ENCODE assay signal across 22 cellular contexts in genomic region chr6:13071946-13072345, GRCh38.
"Had no signal": no experiment of that assay in that cellular context is flagged by ENCODE, and none has a peak within 500 bp of the region (broad histone marks: within the 10 kb centered on the region; RNA-seq: fewer than 3 reads in every experiment).

No MANE protein-coding gene starts in this region.

- H3K4me1 ChIP-seq: adrenal gland, prostate gland, sigmoid colon, transverse colon had no signal

- H3K27me3 ChIP-seq: adrenal gland, cardiac muscle cell, heart left ventricle, left lung, ovary, sigmoid colon, transverse colon had no signal

- ATAC-seq: activated CD4-positive, CD25-positive, alpha-beta regulatory T cell treated with anti-CD3 and anti-CD28 coated beads, Interleukin-2, amount 50 U/mL, for 24 hours; heart left ventricle; left lung; stimulated activated effector memory CD8-positive, alpha-beta T cell treated with anti-CD3 and anti-CD28 coated beads, Interleukin-12 subunit alpha, Interleukin-12 subunit beta, amount 100 ng/mL, for 72 hours had no signal

- H3K36me3 ChIP-seq: adrenal gland, cardiac muscle cell, heart left ventricle, left lung, ovary, prostate gland, sigmoid colon, transverse colon, WERI-Rb-1 had no signal

- DNase-seq: activated CD4-positive, alpha-beta T cell treated with anti-CD3 and anti-CD28 coated beads for 48 hours; activated CD4-positive, alpha-beta T cell treated with anti-CD3 and anti-CD28 coated beads, Interleukin-2, amount 50 U/mL, for 48 hours; activated CD8-positive, alpha-beta memory T cell treated with anti-CD3 and anti-CD28 coated beads for 24 hours; activated effector memory CD4-positive, alpha-beta T cell treated with Interleukin-2 at 50 U/mL for 16 hours; activated naive CD4-positive, alpha-beta T cell treated with Interleukin-2 at 50 U/mL for 16 hours; adrenal gland; aorta; heart left ventricle; kidney glomerular epithelial cell; left lung; naive B cell; ovary; sigmoid colon; small intestine; stimulated activated CD4-positive, alpha-beta T cell treated with anti-CD3 and anti-CD28 coated beads, Interleukin-4, amount 100 ng/mL, for 24 hours; transverse colon; WERI-Rb-1 had no signal

- H3K9me3 ChIP-seq: adrenal gland, heart left ventricle, left lung, ovary, prostate gland, sigmoid colon, transverse colon had no signal

- H3K27ac ChIP-seq: adrenal gland, cardiac muscle cell, epithelial cell of prostate, left lung, ovary, prostate gland, sigmoid colon, transverse colon, WERI-Rb-1 had no signal

- H3K4me3 ChIP-seq: adrenal gland, cardiac muscle cell, heart left ventricle, left lung, ovary, prostate gland, sigmoid colon, transverse colon had no signal
